Comparison of ENCODE assay signal across 22 cellular contexts in the genomic region with DNA sequence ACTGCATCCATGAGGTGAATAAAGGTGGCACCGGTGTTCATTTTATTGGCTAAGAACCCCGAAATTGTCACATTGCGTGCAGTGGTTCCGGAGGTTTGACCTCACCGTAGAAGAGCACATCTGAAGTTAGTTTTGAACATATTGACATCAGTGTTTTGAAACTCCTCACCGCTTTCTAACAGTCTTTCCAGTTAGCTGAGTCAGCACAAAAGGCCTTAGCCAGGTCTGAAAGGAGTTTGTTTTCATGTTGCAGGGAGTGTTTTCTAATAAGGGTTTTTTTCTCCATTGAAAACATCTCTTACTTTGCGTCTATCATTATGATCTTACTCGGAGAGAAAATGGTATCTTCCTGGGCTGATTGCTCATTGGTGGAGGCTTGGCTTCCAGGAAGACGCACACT.
"Had no signal": no experiment of that assay in that cellular context is flagged by ENCODE, and none has a peak within 500 bp of the region (broad histone marks: within the 10 kb centered on the region; RNA-seq: fewer than 3 reads in every experiment).

No MANE protein-coding gene starts in this region.

- H3K4me3 ChIP-seq: lower lobe of right lung, sigmoid colon, testis, tibial artery had no signal

- H3K36me3 ChIP-seq: lower lobe of right lung, neutrophil, sigmoid colon, tibial artery had no signal

- H3K27me3 Mint-ChIP-seq: effector memory CD8-positive, alpha-beta T cell; progenitor cell of endocrine pancreas had no signal

- H3K27ac ChIP-seq: lower lobe of right lung, neutrophil, parathyroid adenoma, sigmoid colon, testis, tibial artery had no signal

- DNase-seq: cortex of kidney; effector memory CD8-positive, alpha-beta T cell; erythroblast; left ventricle myocardium superior; lower lobe of right lung; natural killer cell; sigmoid colon; stimulated activated CD4-positive, alpha-beta T cell treated with anti-CD3 and anti-CD28 coated beads, Interleukin-2, amount 100 ng/mL, for 24 hours; stimulated activated CD4-positive, alpha-beta T cell treated with anti-CD3 and anti-CD28 coated beads, Interleukin-4, amount 100 ng/mL, for 24 hours; stimulated activated naive CD4-positive, alpha-beta T cell treated with Interleukin-2 at 50 U/mL for 16 hours; substantia nigra; testis; tibial artery had no signal

- H3K4me3 Mint-ChIP-seq: effector memory CD8-positive, alpha-beta T cell; memory B cell; natural killer cell; stimulated activated effector memory CD8-positive, alpha-beta T cell treated with anti-CD3 and anti-CD28 coated beads, Interleukin-12 subunit alpha, Interleukin-12 subunit beta, amount 100 ng/mL, for 72 hours; type B pancreatic cell had no signal

- H3K9me3 Mint-ChIP-seq: effector memory CD8-positive, alpha-beta T cell; memory B cell; natural killer cell; stimulated activated effector memory CD8-positive, alpha-beta T cell treated with anti-CD3 and anti-CD28 coated beads, Interleukin-12 subunit alpha, Interleukin-12 subunit beta, amount 100 ng/mL, for 72 hours; type B pancreatic cell had no signal

- H3K4me1 Mint-ChIP-seq: memory B cell; natural killer cell; stimulated activated effector memory CD8-positive, alpha-beta T cell treated with anti-CD3 and anti-CD28 coated beads, Interleukin-12 subunit alpha, Interleukin-12 subunit beta, amount 100 ng/mL, for 72 hours had no signal

- H3K9ac ChIP-seq: parathyroid adenoma had no signal

- H3K9me3 ChIP-seq: lower lobe of right lung, neutrophil, sigmoid colon, testis, tibial artery had no signal

- H3K27me3 ChIP-seq: neutrophil, sigmoid colon, testis, tibial artery had no signal

- ATAC-seq: effector memory CD8-positive, alpha-beta T cell; left ventricle myocardium superior; lower lobe of right lung; natural killer cell; stimulated activated effector memory CD8-positive, alpha-beta T cell treated with anti-CD3 and anti-CD28 coated beads, Interleukin-12 subunit alpha, Interleukin-12 subunit beta, amount 100 ng/mL, for 72 hours had no signal

- H3K36me3 Mint-ChIP-seq: memory B cell; natural killer cell; stimulated activated effector memory CD8-positive, alpha-beta T cell treated with anti-CD3 and anti-CD28 coated beads, Interleukin-12 subunit alpha, Interleukin-12 subunit beta, amount 100 ng/mL, for 72 hours; type B pancreatic cell had no signal

- H3K79me2 ChIP-seq: parathyroid adenoma had no signal

- FAIRE-seq: endometrium, frontal cortex, keratinocyte had no signal

- H3K27ac Mint-ChIP-seq: effector memory CD8-positive, alpha-beta T cell; memory B cell; natural killer cell; progenitor cell of endocrine pancreas; stimulated activated effector memory CD8-positive, alpha-beta T cell treated with anti-CD3 and anti-CD28 coated beads, Interleukin-12 subunit alpha, Interleukin-12 subunit beta, amount 100 ng/mL, for 72 hours; type B pancreatic cell had no signal

- H3K4me1 ChIP-seq: lower lobe of right lung, parathyroid adenoma, sigmoid colon, testis, tibial artery had no signal

- H2AFZ ChIP-seq: parathyroid adenoma had no signal
